1 cellular context compared by ENCODE assay signal in the genomic region with DNA sequence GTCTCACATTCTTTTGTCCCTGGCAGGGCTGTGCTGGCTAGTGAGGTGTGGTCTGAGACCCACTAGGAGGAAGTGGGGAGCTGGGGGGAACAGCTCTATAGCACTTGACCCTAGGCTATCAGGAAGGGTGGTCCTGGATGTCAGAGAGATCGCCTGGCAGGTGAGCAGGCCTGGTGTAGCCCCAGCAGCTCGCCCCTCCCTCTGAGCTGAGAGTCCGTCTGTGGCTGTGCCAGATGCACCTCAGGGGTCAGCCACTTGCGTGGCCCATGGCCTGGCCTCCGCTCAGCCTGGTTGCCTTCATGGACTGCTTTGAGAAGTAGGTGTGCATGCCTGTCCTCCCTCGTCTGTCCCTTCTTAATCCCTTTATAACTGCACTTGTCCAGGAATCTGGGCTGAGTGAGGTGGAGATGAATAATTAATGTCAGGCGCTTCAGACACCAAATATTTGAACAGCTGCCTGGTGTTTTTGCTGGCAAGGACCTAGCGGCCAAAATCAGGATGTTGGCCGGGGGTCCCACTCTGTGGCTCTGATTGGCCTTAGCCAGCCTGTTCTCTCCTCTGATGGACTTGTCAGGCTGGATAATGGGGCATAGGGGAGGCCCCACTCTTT.
TF ChIP-seq lines count a peak whose summit lies in the region.

No MANE protein-coding gene starts in this region.

TF ChIP-seq in HepG2, 621 proteins besides CTCF, POLR2A, EP300 and RAD21:
- TF ChIP-seq, protein P1, sequence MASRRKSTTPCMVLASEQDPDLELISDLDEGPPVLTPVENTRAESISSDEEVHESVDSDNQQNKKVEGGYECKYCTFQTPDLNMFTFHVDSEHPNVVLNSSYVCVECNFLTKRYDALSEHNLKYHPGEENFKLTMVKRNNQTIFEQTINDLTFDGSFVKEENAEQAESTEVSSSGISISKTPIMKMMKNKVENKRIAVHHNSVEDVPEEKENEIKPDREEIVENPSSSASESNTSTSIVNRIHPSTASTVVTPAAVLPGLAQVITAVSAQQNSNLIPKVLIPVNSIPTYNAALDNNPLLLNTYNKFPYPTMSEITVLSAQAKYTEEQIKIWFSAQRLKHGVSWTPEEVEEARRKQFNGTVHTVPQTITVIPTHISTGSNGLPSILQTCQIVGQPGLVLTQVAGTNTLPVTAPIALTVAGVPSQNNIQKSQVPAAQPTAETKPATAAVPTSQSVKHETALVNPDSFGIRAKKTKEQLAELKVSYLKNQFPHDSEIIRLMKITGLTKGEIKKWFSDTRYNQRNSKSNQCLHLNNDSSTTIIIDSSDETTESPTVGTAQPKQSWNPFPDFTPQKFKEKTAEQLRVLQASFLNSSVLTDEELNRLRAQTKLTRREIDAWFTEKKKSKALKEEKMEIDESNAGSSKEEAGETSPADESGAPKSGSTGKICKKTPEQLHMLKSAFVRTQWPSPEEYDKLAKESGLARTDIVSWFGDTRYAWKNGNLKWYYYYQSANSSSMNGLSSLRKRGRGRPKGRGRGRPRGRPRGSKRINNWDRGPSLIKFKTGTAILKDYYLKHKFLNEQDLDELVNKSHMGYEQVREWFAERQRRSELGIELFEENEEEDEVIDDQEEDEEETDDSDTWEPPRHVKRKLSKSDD (CRISPR knock-in tag; IDR thresholded peaks at IDR 0.05; ENCODE audit: low read depth) = no peak
- TF ChIP-seq, protein P2, sequence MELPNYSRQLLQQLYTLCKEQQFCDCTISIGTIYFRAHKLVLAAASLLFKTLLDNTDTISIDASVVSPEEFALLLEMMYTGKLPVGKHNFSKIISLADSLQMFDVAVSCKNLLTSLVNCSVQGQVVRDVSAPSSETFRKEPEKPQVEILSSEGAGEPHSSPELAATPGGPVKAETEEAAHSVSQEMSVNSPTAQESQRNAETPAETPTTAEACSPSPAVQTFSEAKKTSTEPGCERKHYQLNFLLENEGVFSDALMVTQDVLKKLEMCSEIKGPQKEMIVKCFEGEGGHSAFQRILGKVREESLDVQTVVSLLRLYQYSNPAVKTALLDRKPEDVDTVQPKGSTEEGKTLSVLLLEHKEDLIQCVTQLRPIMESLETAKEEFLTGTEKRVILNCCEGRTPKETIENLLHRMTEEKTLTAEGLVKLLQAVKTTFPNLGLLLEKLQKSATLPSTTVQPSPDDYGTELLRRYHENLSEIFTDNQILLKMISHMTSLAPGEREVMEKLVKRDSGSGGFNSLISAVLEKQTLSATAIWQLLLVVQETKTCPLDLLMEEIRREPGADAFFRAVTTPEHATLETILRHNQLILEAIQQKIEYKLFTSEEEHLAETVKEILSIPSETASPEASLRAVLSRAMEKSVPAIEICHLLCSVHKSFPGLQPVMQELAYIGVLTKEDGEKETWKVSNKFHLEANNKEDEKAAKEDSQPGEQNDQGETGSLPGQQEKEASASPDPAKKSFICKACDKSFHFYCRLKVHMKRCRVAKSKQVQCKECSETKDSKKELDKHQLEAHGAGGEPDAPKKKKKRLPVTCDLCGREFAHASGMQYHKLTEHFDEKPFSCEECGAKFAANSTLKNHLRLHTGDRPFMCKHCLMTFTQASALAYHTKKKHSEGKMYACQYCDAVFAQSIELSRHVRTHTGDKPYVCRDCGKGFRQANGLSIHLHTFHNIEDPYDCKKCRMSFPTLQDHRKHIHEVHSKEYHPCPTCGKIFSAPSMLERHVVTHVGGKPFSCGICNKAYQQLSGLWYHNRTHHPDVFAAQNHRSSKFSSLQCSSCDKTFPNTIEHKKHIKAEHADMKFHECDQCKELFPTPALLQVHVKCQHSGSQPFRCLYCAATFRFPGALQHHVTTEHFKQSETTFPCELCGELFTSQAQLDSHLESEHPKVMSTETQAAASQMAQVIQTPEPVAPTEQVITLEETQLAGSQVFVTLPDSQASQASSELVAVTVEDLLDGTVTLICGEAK (IDR thresholded peaks at IDR 0.05) = no peak
- TF ChIP-seq, protein P2 (CRISPR knock-in tag; IDR thresholded peaks at IDR 0.05) = no peak
- TF ChIP-seq ZFP62 (CRISPR knock-in tag; IDR thresholded peaks at IDR 0.05) (no peak), NFIB (CRISPR knock-in tag; IDR thresholded peaks at IDR 0.05; ENCODE audit: borderline replicate concordance) (no peak), MLLT10 (CRISPR knock-in tag; IDR thresholded peaks at IDR 0.05) (no peak), NCOA2 (CRISPR knock-in tag; IDR thresholded peaks at IDR 0.05) (no peak), KLF6 (CRISPR knock-in tag; IDR thresholded peaks at IDR 0.05) (no peak), MED13 (CRISPR knock-in tag; IDR thresholded peaks at IDR 0.05) (no peak), CCAR2 (optimal IDR thresholded peaks at IDR 0.05; ENCODE audit: low read depth, low read length) (no peak), GFI1 (CRISPR knock-in tag; IDR thresholded peaks at IDR 0.05; ENCODE audit: borderline replicate concordance) (no peak), ZSCAN30 (CRISPR knock-in tag; IDR thresholded peaks at IDR 0.05) (no peak), ZSCAN12 (CRISPR knock-in tag; IDR thresholded peaks at IDR 0.05) (no peak), SSRP1 (CRISPR knock-in tag; IDR thresholded peaks at IDR 0.05) (no peak)
- TF ChIP-seq, protein P3, sequence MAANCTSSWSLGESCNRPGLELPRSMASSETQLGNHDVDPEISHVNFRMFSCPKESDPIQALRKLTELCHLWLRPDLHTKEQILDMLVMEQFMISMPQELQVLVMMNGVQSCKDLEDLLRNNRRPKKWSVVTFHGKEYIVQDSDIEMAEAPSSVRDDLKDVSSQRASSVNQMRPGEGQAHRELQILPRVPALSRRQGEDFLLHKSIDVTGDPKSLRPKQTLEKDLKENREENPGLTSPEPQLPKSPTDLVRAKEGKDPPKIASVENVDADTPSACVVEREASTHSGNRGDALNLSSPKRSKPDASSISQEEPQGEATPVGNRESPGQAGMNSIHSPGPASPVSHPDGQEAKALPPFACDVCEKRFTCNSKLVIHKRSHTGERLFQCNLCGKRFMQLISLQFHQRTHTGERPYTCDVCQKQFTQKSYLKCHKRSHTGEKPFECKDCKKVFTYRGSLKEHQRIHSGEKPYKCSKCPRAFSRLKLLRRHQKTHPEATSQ (CRISPR knock-in tag; IDR thresholded peaks at IDR 0.05; ENCODE audit: borderline replicate concordance) = no peak
- TF ChIP-seq, protein P4, sequence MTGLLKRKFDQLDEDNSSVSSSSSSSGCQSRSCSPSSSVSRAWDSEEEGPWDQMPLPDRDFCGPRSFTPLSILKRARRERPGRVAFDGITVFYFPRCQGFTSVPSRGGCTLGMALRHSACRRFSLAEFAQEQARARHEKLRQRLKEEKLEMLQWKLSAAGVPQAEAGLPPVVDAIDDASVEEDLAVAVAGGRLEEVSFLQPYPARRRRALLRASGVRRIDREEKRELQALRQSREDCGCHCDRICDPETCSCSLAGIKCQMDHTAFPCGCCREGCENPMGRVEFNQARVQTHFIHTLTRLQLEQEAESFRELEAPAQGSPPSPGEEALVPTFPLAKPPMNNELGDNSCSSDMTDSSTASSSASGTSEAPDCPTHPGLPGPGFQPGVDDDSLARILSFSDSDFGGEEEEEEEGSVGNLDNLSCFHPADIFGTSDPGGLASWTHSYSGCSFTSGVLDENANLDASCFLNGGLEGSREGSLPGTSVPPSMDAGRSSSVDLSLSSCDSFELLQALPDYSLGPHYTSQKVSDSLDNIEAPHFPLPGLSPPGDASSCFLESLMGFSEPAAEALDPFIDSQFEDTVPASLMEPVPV (CRISPR knock-in tag; IDR thresholded peaks at IDR 0.05) = no peak
- TF ChIP-seq, protein P5, sequence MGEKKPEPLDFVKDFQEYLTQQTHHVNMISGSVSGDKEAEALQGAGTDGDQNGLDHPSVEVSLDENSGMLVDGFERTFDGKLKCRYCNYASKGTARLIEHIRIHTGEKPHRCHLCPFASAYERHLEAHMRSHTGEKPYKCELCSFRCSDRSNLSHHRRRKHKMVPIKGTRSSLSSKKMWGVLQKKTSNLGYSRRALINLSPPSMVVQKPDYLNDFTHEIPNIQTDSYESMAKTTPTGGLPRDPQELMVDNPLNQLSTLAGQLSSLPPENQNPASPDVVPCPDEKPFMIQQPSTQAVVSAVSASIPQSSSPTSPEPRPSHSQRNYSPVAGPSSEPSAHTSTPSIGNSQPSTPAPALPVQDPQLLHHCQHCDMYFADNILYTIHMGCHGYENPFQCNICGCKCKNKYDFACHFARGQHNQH (CRISPR knock-in tag; IDR thresholded peaks at IDR 0.05) = no peak
- TF ChIP-seq, protein P6, sequence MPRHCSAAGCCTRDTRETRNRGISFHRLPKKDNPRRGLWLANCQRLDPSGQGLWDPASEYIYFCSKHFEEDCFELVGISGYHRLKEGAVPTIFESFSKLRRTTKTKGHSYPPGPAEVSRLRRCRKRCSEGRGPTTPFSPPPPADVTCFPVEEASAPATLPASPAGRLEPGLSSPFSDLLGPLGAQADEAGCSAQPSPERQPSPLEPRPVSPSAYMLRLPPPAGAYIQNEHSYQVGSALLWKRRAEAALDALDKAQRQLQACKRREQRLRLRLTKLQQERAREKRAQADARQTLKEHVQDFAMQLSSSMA (CRISPR knock-in tag; IDR thresholded peaks at IDR 0.05) = no peak
TF ChIP-seq in HepG2: peak in this region for 0.
